Comparison of ENCODE assay signal across 23 cellular contexts in the genomic region with DNA sequence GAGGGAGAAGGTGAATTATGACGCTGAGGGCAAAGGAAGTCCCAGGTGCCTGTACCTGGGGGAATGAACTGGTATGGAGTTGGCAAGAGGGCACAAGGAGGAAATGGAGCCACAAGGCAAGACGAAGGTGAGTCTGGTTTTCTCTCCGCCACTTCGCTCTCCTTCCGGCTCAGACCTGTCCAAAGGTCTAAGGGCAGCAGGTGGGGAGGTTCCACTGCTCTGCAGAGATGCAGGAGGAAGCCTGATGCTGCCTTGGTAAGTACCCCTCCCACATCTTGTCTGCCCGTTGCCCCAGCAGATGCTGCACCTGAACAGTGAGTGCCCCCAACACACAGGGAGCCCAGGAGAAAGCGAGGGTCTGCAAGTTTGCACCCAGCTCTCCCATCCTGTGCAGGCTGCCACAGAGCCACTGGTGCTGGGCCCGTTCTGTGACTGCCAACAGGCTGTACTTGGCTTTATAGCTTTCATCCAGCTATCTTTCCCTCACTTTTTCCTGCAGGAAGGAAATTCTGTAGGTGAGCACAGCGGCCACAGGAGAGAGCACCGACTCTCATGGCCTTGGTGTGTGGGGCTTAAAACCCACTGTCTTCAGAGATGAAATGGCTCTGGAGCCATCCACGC.
"Had no signal": no experiment of that assay in that cellular context is flagged by ENCODE, and none has a peak within 500 bp of the region (broad histone marks: within the 10 kb centered on the region; RNA-seq: fewer than 3 reads in every experiment).

No MANE protein-coding gene starts in this region.

- H3K4me3 Mint-ChIP-seq: activated CD4-positive, alpha-beta memory T cell treated with anti-CD3 and anti-CD28 coated beads, Interleukin-2, amount 10 ng/mL, durations not matched to agents 7 days and 5 days; activated T-cell treated with anti-CD3 and anti-CD28 coated beads, Interleukin-2, amount 50 U/mL, for 4 hours; nephron; T-helper 2 cell treated with Interferon-gamma antibody and Interleukin-4, amounts not matched to agents 5 μg/mL and 100 μg/mL, for 36 hours had no signal

- H3K4me1 Mint-ChIP-seq: activated CD4-positive, alpha-beta memory T cell treated with anti-CD3 and anti-CD28 coated beads, Interleukin-2, amount 10 ng/mL, durations not matched to agents 7 days and 5 days; nephron had no signal

- H3K36me3 Mint-ChIP-seq: activated naive CD4-positive, alpha-beta T cell treated with anti-CD3 and anti-CD28 coated beads, Interleukin-2, amount 50 U/mL, for 72 hours had no signal

- H3K4me1 ChIP-seq: prostate gland, tibial artery had no signal

- H3K9me3 Mint-ChIP-seq: activated CD4-positive, alpha-beta memory T cell treated with anti-CD3 and anti-CD28 coated beads, Interleukin-2, amount 10 ng/mL, durations not matched to agents 7 days and 5 days; activated naive CD4-positive, alpha-beta T cell treated with anti-CD3 and anti-CD28 coated beads, Interleukin-2, amount 50 U/mL, for 72 hours; activated T-cell treated with anti-CD3 and anti-CD28 coated beads, Interleukin-2, amount 50 U/mL, for 4 hours; nephron; T-helper 2 cell treated with Interferon-gamma antibody and Interleukin-4, amounts not matched to agents 5 μg/mL and 100 μg/mL, for 36 hours had no signal

- H3K4me3 ChIP-seq: esophagus squamous epithelium, lung, pancreas, prostate gland, suprapubic skin, tibial artery had no signal

- DNase-seq: activated CD4-positive, alpha-beta memory T cell treated with anti-CD3 and anti-CD28 coated beads, Interleukin-2, amount 10 ng/mL, durations not matched to agents 7 days and 5 days; activated CD4-positive, alpha-beta T cell treated with anti-CD3 and anti-CD28 coated beads for 48 hours; activated CD4-positive, CD25-positive, alpha-beta regulatory T cell; activated CD8-positive, alpha-beta memory T cell treated with anti-CD3 and anti-CD28 coated beads, Interleukin-2, amount 50 U/mL, for 48 hours; activated naive CD4-positive, alpha-beta T cell; activated T-cell treated with anti-CD3 and anti-CD28 coated beads, Interleukin-2, amount 50 U/mL, for 4 hours; dermis blood vessel endothelial cell; effector CD4-positive, alpha-beta T cell; esophagus squamous epithelium; foreskin melanocyte; pancreas; stimulated activated naive CD4-positive, alpha-beta T cell; T-helper 1 cell; tibial artery had no signal

- H3K27me3 ChIP-seq: esophagus squamous epithelium, pancreas, suprapubic skin, tibial artery had no signal

- FAIRE-seq: bronchial epithelial cell, colon, keratinocyte, pancreas had no signal

- H3K27ac Mint-ChIP-seq: activated CD4-positive, alpha-beta memory T cell treated with anti-CD3 and anti-CD28 coated beads, Interleukin-2, amount 10 ng/mL, durations not matched to agents 7 days and 5 days; activated naive CD4-positive, alpha-beta T cell treated with anti-CD3 and anti-CD28 coated beads, Interleukin-2, amount 50 U/mL, for 72 hours; nephron; T-helper 2 cell treated with Interferon-gamma antibody and Interleukin-4, amounts not matched to agents 5 μg/mL and 100 μg/mL, for 36 hours had no signal

- H3K27ac ChIP-seq: pancreas, prostate gland, suprapubic skin, tibial artery had no signal

- H3K36me3 ChIP-seq: pancreas, prostate gland, suprapubic skin, tibial artery had no signal

- H3K9me3 ChIP-seq: esophagus squamous epithelium, pancreas, prostate gland, suprapubic skin, tibial artery had no signal
